Comparison of ENCODE assay signal across 19 cellular contexts in the genomic region with DNA sequence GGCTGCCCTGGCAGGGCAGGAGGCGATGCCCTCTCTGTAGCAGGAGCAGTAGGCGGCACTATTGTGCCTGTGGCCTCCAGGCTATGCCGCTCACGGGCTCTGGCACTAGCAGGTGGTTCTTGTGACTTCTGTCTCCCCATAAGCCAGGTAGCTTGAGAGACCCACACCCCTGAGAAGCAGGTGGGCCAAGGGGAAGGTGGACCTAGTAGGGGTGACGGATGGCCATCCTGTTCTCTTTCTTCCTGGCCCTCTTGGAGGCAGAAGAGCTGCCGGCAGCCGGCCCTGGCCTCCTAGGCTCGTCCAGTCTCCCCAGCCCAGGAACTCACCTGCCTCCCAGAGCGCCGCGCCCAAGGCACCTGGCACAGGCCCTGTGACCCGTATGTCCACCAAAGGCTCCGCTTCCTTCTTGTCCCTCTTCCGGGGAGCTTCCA. TPM values are rescaled to one million over a fixed set of nuclear protein-coding genes. Genes with fewer than 3 reads are reported as not detected.
DNase-seq lines count a peak whose midpoint lies in the region; ATAC-seq and TF ChIP-seq lines count a peak whose summit lies in the region.
"Had no signal": no experiment of that assay in that cellular context is flagged by ENCODE, and none has a peak within 500 bp of the region (broad histone marks: within the 10 kb centered on the region; RNA-seq: fewer than 3 reads in every experiment).

No MANE protein-coding gene starts in this region.

- H3K9ac ChIP-seq in mucosa of rectum (ENCODE audit: low read depth in 1 of 2, low read length in 2 of 2): peak overlapping the region in 1 of 2 donors; percentile 45
- H3K9ac ChIP-seq: BLaER1 treated with 17β-estradiol and CSF1 and Interleukin-3, amounts not matched to agents 10 nM and 100 nM had no signal

- H3K4me3 Mint-ChIP-seq in chondrocyte (ENCODE audit: unreplicated experiment) (no peak overlapping the region), type B pancreatic cell (no peak overlapping the region)

- no peaks in the 10 kb centered on the region for H3K27me3 ChIP-seq in mucosa of rectum (ENCODE audit: control insufficient read depth in 2 of 2, insufficient read depth in 2 of 2, low read length in 2 of 2)
- H3K27me3 ChIP-seq: BLaER1 treated with 17β-estradiol and CSF1 and Interleukin-3, amounts not matched to agents 10 nM and 100 nM; SJCRH30 had no signal

- no peaks in the 10 kb centered on the region for H3K36me3 ChIP-seq in mucosa of rectum (ENCODE audit: control insufficient read depth in 2 of 2, insufficient read depth in 2 of 2, low read length in 2 of 2)
- H3K36me3 ChIP-seq: BLaER1 treated with 17β-estradiol and CSF1 and Interleukin-3, amounts not matched to agents 10 nM and 100 nM; SJCRH30 had no signal

- H3K36me3 Mint-ChIP-seq in chondrocyte (ENCODE audit: low read depth) (no peaks in the 10 kb centered on the region), type B pancreatic cell (no peaks in the 10 kb centered on the region)

- no peak overlapping the region for H3K27ac ChIP-seq in mucosa of rectum (ENCODE audit: low read depth in 2 of 2, low read length in 2 of 2)
- H3K27ac ChIP-seq: 22Rv1; BLaER1 treated with 17β-estradiol and CSF1 and Interleukin-3, amounts not matched to agents 10 nM and 100 nM; RWPE1; SJCRH30 had no signal

- H3K27ac Mint-ChIP-seq in chondrocyte (ENCODE audit: unreplicated experiment) (no peak overlapping the region), type B pancreatic cell (no peak overlapping the region)

- no peak for ATAC-seq in HG03565 (IDR thresholded peaks at IDR 0.05; ENCODE audit: unreplicated experiment)

- TF ChIP-seq CTCF in chondrocyte (IDR thresholded peaks at IDR 0.05) (no peak), type B pancreatic cell (conservative IDR thresholded peaks at IDR 0.05) (no peak)

- peak; percentile 56 for DNase-seq in DMS53 (lab: John Stamatoyannopoulos, UW)
- no peak for DNase-seq in DMS53 treated with DMSO at 0.1 percent for 48 hours (lab: John Stamatoyannopoulos, UW; ENCODE audit: unreplicated experiment)
- peak; percentile 72 for DNase-seq in chondrocyte (ENCODE audit: low spot score)
- peak; percentile 54 for DNase-seq in type B pancreatic cell (ENCODE audit: extremely low spot score, unreplicated experiment)
- no peak for DNase-seq in NCI-H1694 treated with DMSO at 0.1 percent for 48 hours (lab: John Stamatoyannopoulos, UW)
- DNase-seq in NCI-H128 (lab: John Stamatoyannopoulos, UW; ENCODE audit: unreplicated experiment): no peak
- DNase-seq: DMS 273 treated with DMSO at 0.1 percent for 48 hours, EL, HCEC 1CT, NCI-H1436, NCI-H2081, NCI-H510A treated with DMSO at 0.1 percent for 48 hours, OCI-M1, SJCRH30 had no signal

- H3K4me3 ChIP-seq in mucosa of rectum (ENCODE audit: low read length in 2 of 2): peak overlapping the region; percentile 31 to 37
- H3K4me3 ChIP-seq: BLaER1 treated with 17β-estradiol and CSF1 and Interleukin-3, amounts not matched to agents 10 nM and 100 nM; SJCRH30 had no signal

- H3K9me3 Mint-ChIP-seq in chondrocyte (ENCODE audit: low read depth) (no peaks in the 10 kb centered on the region), type B pancreatic cell (no peaks in the 10 kb centered on the region)

- no peaks in the 10 kb centered on the region for H3K4me1 ChIP-seq in mucosa of rectum (ENCODE audit: control insufficient read depth in 2 of 2, insufficient read depth in 2 of 2, low read length in 2 of 2)
- H3K4me1 ChIP-seq: BLaER1 treated with 17β-estradiol and CSF1 and Interleukin-3, amounts not matched to agents 10 nM and 100 nM; SJCRH30 had no signal

- H3K27me3 Mint-ChIP-seq in chondrocyte (ENCODE audit: low read depth) (peaks cover 6% of the 10 kb centered on the region), type B pancreatic cell (peaks cover 4% of the 10 kb centered on the region)

- H3K9me3 ChIP-seq in mucosa of rectum (ENCODE audit: control insufficient read depth in 2 of 2, low read length in 2 of 2): no peaks in the 10 kb centered on the region
- H3K9me3 ChIP-seq: SJCRH30 had no signal

- H3K4me1 Mint-ChIP-seq in chondrocyte (ENCODE audit: low read depth): peaks cover 12% of the 10 kb centered on the region
- peaks cover 17% of the 10 kb centered on the region for H3K4me1 Mint-ChIP-seq in type B pancreatic cell (ENCODE audit: unreplicated experiment)

RNA-seq across cellular contexts. Expression of a gene that starts 15.4 kb away (rescaled TPM):
- 0.31 to 0.92 TPM (median 0.40 TPM) in 3 replicates for total RNA-seq in chondrocyte
- total RNA-seq in type B pancreatic cell (ENCODE audit: low replicate concordance): 4.0 and 5.5 TPM in 2 replicates

RNA-seq across cellular contexts. Expression of a gene that starts 16.4 kb away (rescaled TPM):
- total RNA-seq in chondrocyte: 1.2 to 2.2 TPM (median 1.5 TPM) in 3 replicates
- total RNA-seq in type B pancreatic cell (ENCODE audit: low replicate concordance): 60.4 and 77.6 TPM in 2 replicates

RNA-seq across cellular contexts. Expression of a gene that starts 26.3 kb away (rescaled TPM):
- total RNA-seq in chondrocyte (0.54 to 0.65 TPM in 2 of 3 replicates, not detected in the other), type B pancreatic cell (ENCODE audit: low replicate concordance) (1.5 TPM in 1 of 2 replicates, not detected in the other)

Comparison
In these comparisons a context has a peak if more than half of its experiments do, and no peak if none do; other contexts are left out.
1. DNase-seq: peak in DMS53 (single experiment), chondrocyte (single experiment) and type B pancreatic cell (single experiment); none in DMS53 treated with DMSO at 0.1 percent for 48 hours (single experiment), NCI-H1694 treated with DMSO at 0.1 percent for 48 hours (single experiment) and NCI-H128 (single experiment).
2. RNA of a gene that starts 16.4 kb away (total RNA-seq): 60.4 to 77.6 TPM in type B pancreatic cell; 1.2 to 2.2 TPM in chondrocyte; every median in the first group is over 10 times any median in the second.